In the genomic region with DNA sequence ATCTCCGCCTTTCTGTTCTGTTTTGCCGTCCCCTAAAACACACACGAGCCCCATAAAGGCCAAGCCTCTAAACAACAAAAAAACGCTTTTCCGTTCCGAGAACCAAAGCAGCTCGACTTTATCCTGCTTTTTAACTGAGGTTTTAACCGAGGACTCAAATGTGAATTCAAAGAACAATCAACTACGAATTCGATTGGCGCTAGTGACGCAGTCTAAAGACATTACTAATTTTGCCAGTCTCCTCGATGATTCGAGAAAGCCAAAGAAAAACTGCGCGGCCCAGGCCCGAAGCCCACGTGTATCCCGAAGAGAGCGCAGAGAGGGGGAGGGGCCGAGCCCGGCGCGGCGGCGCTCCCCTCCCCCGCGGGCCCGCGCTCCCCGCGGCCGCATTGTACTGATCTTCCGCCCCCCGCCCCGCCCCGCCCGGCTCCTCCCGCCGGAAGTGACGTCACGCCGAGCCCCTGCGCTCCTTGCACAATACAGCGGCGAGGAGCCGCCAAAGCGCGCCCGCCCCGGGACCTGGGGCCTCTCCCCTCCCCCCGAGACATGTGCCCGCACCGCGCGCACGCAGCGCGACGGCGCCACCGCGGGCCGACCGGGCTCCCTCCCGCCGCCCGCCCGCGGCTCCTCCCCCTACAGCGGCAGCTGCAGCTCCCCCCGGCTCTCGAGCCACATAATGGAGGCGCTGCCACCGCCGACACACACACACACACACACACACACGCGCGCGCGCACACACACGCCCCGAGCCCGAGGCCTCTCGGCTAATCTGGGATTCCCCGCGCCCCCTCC, we compare ENCODE assay signal across 8 cellular contexts. TPM values are rescaled to one million over a fixed set of nuclear protein-coding genes. Genes with fewer than 3 reads are reported as not detected.
DNase-seq lines count a peak whose midpoint lies in the region; ATAC-seq and TF ChIP-seq lines count a peak whose summit lies in the region.

No MANE protein-coding gene starts in this region.

- H3K36me3 Mint-ChIP-seq in endodermal cell (ENCODE audit: low read depth): peaks cover 45% of the 10 kb centered on the region

- peak overlapping the region; percentile 98 for H3K27ac ChIP-seq in endodermal cell (ENCODE audit: low read depth, low read length)

- H3K9me3 ChIP-seq in endodermal cell (ENCODE audit: control insufficient read depth, low read length): no peaks in the 10 kb centered on the region

- peaks cover 35% of the 10 kb centered on the region for H3K4me1 Mint-ChIP-seq in endodermal cell

- H3K4me3 Mint-ChIP-seq in endodermal cell: peak overlapping the region; percentile 93

- ATAC-seq in GM21360 (IDR thresholded peaks at IDR 0.05; ENCODE audit: unreplicated experiment): peak; percentile 65

- peaks cover 2% of the 10 kb centered on the region for H3K4me1 ChIP-seq in endodermal cell (ENCODE audit: control insufficient read depth, insufficient read depth, low read length)

- no peaks in the 10 kb centered on the region for H3K27me3 Mint-ChIP-seq in endodermal cell (ENCODE audit: insufficient read depth)

- peaks cover 47% of the 10 kb centered on the region for H3K36me3 ChIP-seq in endodermal cell (ENCODE audit: control insufficient read depth, insufficient read depth, low read length)

- no peaks in the 10 kb centered on the region for H3K27me3 ChIP-seq in endodermal cell (ENCODE audit: control insufficient read depth, insufficient read depth, low read length, poor library complexity, severe bottlenecking)

- no peaks in the 10 kb centered on the region for H3K9me3 Mint-ChIP-seq in endodermal cell

- DNase-seq in COLO668 (lab: John Stamatoyannopoulos, UW; ENCODE audit: unreplicated experiment) (peak; percentile 99), HT1080 (ENCODE audit: low read depth) (peak; percentile 83), NOMO-1 treated with DMSO at 0.1 percent for 48 hours (lab: John Stamatoyannopoulos, UW; ENCODE audit: unreplicated experiment) (peak; percentile 90), endodermal cell (peak; percentile 98), midbrain (lab: John Stamatoyannopoulos, UW) (peak; percentile 95)
- peak; percentile 97 for DNase-seq in activated CD8-positive, alpha-beta memory T cell treated with anti-CD3 and anti-CD28 coated beads, Interleukin-2, amount 50 U/mL, for 4 hours
- DNase-seq in stimulated activated CD8-positive, alpha-beta memory T cell treated with anti-CD3 and anti-CD28 coated beads, Interleukin-15, amount 100 ng/mL, for 4 hours (ENCODE audit: low read depth in 2 of 2): peak; percentile 95 to 96

- 0 to 1% methylated on average over 17 to 77 of the region's 87 CpGs for WGBS in endodermal cell (ENCODE audit: insufficient coverage in 1 of 2, insufficient read length in 1 of 2), 2 experiments

- peak overlapping the region; percentile 98 for H3K4me3 ChIP-seq in endodermal cell (ENCODE audit: low read length)

- peak overlapping the region; percentile 92 for H3K27ac Mint-ChIP-seq in endodermal cell

- no peak for TF ChIP-seq CTCF in endodermal cell (conservative IDR thresholded peaks at IDR 0.05)

- peak overlapping the region; percentile 97 for H3K9ac ChIP-seq in endodermal cell (ENCODE audit: extremely low read depth, low read length, poor library complexity, severe bottlenecking)

RNA-seq across cellular contexts. Expression of a gene that starts 1.4 kb away (rescaled TPM):
- total RNA-seq in HT1080 (2014; rRNA removed; shearing (Covaris generic)): 438 and 507 TPM in 2 replicates
- 290 and 393 TPM in 2 replicates for polyA plus RNA-seq in HT1080 (2015; cell fraction: cytosol; rRNA removed)
- polyA plus RNA-seq in HT1080 (2015; cell fraction: nucleus; rRNA removed): 619 and 715 TPM in 2 replicates
- 100 to 1,000 TPM; 517 to 556 TPM for total RNA-seq in endodermal cell
- 401 TPM for polyA plus RNA-seq in endodermal cell (2013, experiment 1 of 2)
- polyA plus RNA-seq in endodermal cell (2013, experiment 2 of 2): 378 TPM

RNA-seq across cellular contexts. Expression of a gene that starts 27.4 kb away (rescaled TPM):
- total RNA-seq in HT1080 (2014; rRNA removed; shearing (Covaris generic)): 50.0 and 50.3 TPM in 2 replicates
- polyA plus RNA-seq in HT1080 (2015; cell fraction: cytosol; rRNA removed): 68.8 and 71.9 TPM in 2 replicates
- polyA plus RNA-seq in HT1080 (2015; cell fraction: nucleus; rRNA removed): 37.5 and 42.3 TPM in 2 replicates
- 10 to 100 TPM; 19.5 to 23.4 TPM for total RNA-seq in endodermal cell
- 27.2 TPM for polyA plus RNA-seq in endodermal cell (2013, experiment 1 of 2)
- 25.9 TPM for polyA plus RNA-seq in endodermal cell (2013, experiment 2 of 2)

Comparison
In these comparisons a context has a peak if more than half of its experiments do, and no peak if none do; other contexts are left out.
1. Peak in every context shown above with its lines: DNase-seq, ATAC-seq, H3K4me3 ChIP-seq and H3K27ac ChIP-seq.